Comparison of ENCODE assay signal across 22 cellular contexts in the genomic region with DNA sequence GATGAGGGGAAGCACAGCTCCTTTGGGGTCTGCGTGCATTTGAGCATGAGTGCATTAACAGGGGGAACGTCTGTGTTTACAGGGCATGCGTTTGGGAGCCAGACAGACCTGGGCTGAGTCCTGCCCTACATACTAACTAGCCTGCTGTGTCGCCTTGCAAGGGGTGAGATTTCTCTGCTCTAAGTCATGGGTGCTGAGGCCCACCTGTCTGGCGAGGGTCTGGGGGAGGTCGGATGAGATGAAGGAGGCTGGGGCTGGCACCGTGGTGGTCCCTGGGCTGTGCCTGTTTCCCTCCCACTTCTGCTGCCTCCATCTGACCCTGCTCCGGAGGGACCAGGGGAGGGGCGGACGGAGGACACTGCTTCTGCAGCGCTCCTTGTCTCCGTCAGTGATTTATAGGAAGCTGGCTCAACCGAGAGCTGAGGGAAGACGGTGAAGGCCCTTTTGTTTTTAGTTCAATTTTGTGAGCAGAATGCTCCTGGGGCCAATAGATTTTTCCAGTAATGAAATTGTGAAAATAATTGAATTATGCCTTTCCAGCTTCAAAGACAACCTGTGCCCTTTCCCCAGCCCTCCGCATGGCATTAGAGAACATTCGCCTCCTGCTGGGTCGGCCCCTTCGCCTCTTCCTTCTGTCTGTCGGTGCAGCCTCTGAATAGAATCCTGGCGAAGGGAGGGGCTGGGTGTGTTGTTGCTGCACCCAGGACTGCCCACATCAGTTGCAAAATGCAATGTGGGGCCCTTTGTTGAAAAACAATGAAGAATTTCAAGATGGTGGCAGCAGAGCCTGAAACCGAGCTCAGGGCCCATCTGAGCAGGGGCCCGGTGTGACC.
"Had no signal": no experiment of that assay in that cellular context is flagged by ENCODE, and none has a peak within 500 bp of the region (broad histone marks: within the 10 kb centered on the region; RNA-seq: fewer than 3 reads in every experiment).

No MANE protein-coding gene starts in this region.

- H3K4me3 Mint-ChIP-seq: activated CD4-positive, alpha-beta T cell treated with anti-CD3 and anti-CD28 coated beads, Interleukin-2, amount 10 ng/mL, durations not matched to agents 24 days and 14 days; activated CD8-positive, alpha-beta T cell treated with anti-CD3 and anti-CD28 coated beads for 36 hours; activated naive CD8-positive, alpha-beta T cell treated with anti-CD3 and anti-CD28 coated beads for 36 hours; activated T-helper 17 cell treated with anti-CD3 and anti-CD28 coated beads, Interleukin-2, amount 50 U/mL, for 72 hours had no signal

- H3K9me3 ChIP-seq: colonic mucosa, mucosa of descending colon, tibial artery, vagina had no signal

- H3K27me3 ChIP-seq: colonic mucosa, tibial artery, vagina had no signal

- DNase-seq: activated CD4-positive, alpha-beta T cell treated with anti-CD3 and anti-CD28 coated beads, Interleukin-2, amount 10 ng/mL, durations not matched to agents 24 days and 14 days; activated CD8-positive, alpha-beta T cell treated with anti-CD3 and anti-CD28 coated beads for 36 hours; activated naive CD4-positive, alpha-beta T cell; activated naive CD8-positive, alpha-beta T cell treated with anti-CD3 and anti-CD28 coated beads for 36 hours; activated T-cell treated with anti-CD3 and anti-CD28 coated beads, Interleukin-2, amount 50 U/mL, for 1 hour; amygdala; central memory CD4-positive, alpha-beta T cell; colonic mucosa; foreskin melanocyte; kidney glomerular epithelial cell; left ventricle myocardium superior; mucosa of descending colon; naive B cell; stimulated activated CD4-positive, alpha-beta T cell treated with anti-CD3 and anti-CD28 coated beads, Interleukin-12 subunit alpha, Interleukin-12 subunit beta, amount 100 ng/mL, for 4 hours; stimulated activated CD4-positive, alpha-beta T cell treated with anti-CD3 and anti-CD28 coated beads, Interleukin-1b, Interleukin-23, amount 100 ng/mL, for 48 hours; stimulated activated CD8-positive, alpha-beta memory T cell treated with anti-CD3 and anti-CD28 coated beads, Interleukin-4, amount 100 ng/mL, for 48 hours; stimulated activated naive CD8-positive, alpha-beta T cell treated with anti-CD3 and anti-CD28 coated beads, Interleukin-15, Interleukin-2, amounts not matched to agents 100 U/mL and 50 U/mL, for 24 hours; substantia nigra; T1000; tibial artery had no signal

- H3K4me1 ChIP-seq: colonic mucosa, tibial artery had no signal

- H3K27ac Mint-ChIP-seq: activated CD4-positive, alpha-beta T cell treated with anti-CD3 and anti-CD28 coated beads, Interleukin-2, amount 10 ng/mL, durations not matched to agents 24 days and 14 days; activated CD8-positive, alpha-beta T cell treated with anti-CD3 and anti-CD28 coated beads for 36 hours; activated naive CD8-positive, alpha-beta T cell treated with anti-CD3 and anti-CD28 coated beads for 36 hours; activated T-helper 17 cell treated with anti-CD3 and anti-CD28 coated beads, Interleukin-2, amount 50 U/mL, for 72 hours had no signal

- H3K4me1 Mint-ChIP-seq: activated CD4-positive, alpha-beta T cell treated with anti-CD3 and anti-CD28 coated beads, Interleukin-2, amount 10 ng/mL, durations not matched to agents 24 days and 14 days; activated naive CD8-positive, alpha-beta T cell treated with anti-CD3 and anti-CD28 coated beads for 36 hours; naive B cell had no signal

- H3K9me3 Mint-ChIP-seq: activated CD4-positive, alpha-beta T cell treated with anti-CD3 and anti-CD28 coated beads, Interleukin-2, amount 10 ng/mL, durations not matched to agents 24 days and 14 days; activated CD8-positive, alpha-beta T cell treated with anti-CD3 and anti-CD28 coated beads for 36 hours; activated naive CD8-positive, alpha-beta T cell treated with anti-CD3 and anti-CD28 coated beads for 36 hours; activated T-helper 17 cell treated with anti-CD3 and anti-CD28 coated beads, Interleukin-2, amount 50 U/mL, for 72 hours; naive B cell had no signal

- ATAC-seq: activated CD8-positive, alpha-beta T cell treated with anti-CD3 and anti-CD28 coated beads for 36 hours; activated T-helper 17 cell treated with anti-CD3 and anti-CD28 coated beads, Interleukin-2, amount 50 U/mL, for 72 hours; left ventricle myocardium superior; mucosa of descending colon; stimulated activated naive CD8-positive, alpha-beta T cell treated with anti-CD3 and anti-CD28 coated beads, Interleukin-15, Interleukin-2, amounts not matched to agents 100 U/mL and 50 U/mL, for 24 hours had no signal

- H3K27me3 Mint-ChIP-seq: activated CD4-positive, alpha-beta T cell treated with anti-CD3 and anti-CD28 coated beads, Interleukin-2, amount 10 ng/mL, durations not matched to agents 24 days and 14 days; activated CD8-positive, alpha-beta T cell treated with anti-CD3 and anti-CD28 coated beads for 36 hours; activated naive CD8-positive, alpha-beta T cell treated with anti-CD3 and anti-CD28 coated beads for 36 hours; activated T-helper 17 cell treated with anti-CD3 and anti-CD28 coated beads, Interleukin-2, amount 50 U/mL, for 72 hours; naive B cell had no signal

- H3K36me3 Mint-ChIP-seq: naive B cell had no signal

- H3K27ac ChIP-seq: colonic mucosa, tibial artery, vagina had no signal
